1 cellular context compared by ENCODE assay signal in the genomic region with DNA sequence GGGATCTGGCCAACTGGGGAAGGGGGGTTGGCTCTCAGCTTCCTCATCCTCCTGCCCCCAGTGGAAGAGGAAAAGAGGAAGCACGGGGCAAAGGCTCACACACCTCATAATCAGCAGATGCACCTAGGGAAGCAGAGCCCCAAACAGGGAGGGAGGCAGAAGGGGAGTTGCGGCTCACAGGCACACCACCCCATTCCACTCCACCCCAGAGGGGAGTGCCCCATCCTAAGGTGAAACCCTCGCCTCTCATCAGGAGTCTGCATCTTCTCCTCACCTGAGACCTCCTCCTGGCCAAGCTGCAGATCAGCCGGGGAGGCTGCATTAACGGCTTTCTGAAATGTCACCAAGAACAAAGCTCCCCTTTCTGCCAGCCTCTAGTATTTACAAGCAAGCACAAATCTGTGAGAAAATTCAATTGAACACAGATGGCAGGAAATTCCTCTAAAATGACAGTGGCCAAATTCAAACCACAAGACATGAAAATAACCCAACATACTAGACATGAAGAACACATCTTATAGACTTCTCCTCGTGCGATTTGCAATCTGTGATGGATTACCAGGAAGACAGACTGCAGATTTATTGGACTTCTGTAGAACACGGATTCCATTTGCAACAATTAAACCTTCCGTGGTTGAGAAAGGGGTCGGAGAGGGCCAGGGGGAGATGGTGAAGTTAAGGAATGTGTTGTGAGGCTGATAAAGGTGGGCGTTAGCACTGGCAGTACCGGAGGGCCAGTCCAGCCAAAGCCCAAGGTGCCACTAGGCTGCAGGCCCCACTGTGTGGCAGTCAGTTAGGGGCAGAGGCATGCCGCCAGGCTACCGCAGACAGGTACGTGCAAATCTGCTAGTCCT.
TF ChIP-seq lines count a peak whose summit lies in the region.

No MANE protein-coding gene starts in this region.

TF ChIP-seq in IMR-90, 13 proteins besides CTCF, POLR2A, EP300 and RAD21:
- TF ChIP-seq ELK1 (IDR thresholded peaks at IDR 0.05; ENCODE audit: borderline replicate concordance, low read depth, low read length) (no peak), BHLHE40 (IDR thresholded peaks at IDR 0.05; ENCODE audit: low read depth, low read length) (peak; percentile 53; the same call in 1 of the 2 replicates), CEBPB (IDR thresholded peaks at IDR 0.05; ENCODE audit: low read depth, low read length) (peak; percentile 12; the same call in 1 of the 2 replicates)
TF ChIP-seq in IMR-90: peak in this region for 2.
